12 cellular contexts compared by ENCODE assay signal in the genomic region with DNA sequence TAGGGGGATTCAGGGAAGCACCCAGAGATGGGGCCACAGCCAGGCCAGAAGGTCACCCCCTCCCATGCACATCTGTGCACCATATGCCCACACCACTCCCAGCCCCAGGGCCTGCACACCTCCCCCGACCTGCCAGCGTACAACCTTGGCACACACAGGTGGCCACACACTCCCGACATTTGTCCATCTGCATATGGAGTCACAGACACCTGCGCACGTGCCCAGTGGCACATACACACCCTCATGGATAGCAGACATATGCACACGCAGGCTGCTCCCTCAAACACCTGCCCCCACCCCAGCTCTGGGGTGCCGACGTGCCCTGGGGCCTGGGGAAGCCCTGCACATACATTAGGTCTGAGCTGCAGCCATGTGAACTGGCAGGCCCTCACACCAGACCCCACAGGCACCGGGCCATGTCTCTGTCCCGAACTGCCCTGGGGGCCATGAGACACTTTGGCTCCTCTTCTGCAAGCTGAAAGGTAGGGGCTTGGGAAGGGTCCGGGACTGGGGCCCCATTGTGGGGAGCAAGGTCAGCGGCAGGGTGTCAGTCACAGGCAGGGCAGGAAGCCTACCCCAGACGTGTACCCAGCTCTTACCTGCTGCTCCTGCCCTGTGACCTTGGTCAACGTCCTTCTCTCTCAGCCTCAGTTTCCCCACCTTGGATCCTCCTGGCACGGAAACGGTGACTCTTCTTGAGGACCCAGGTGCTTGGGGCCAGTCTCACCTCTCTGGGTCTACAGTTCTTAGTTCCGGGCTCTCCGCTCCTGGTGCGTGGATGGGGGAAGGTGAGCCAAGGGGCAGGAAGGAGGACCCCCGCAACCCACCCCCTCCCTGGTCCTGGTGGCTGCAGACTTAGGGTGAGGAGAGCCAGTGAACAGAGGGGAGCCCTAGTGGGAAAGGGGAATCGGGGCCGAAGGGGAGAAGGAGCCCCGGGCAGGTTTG. TPM values are rescaled to one million over a fixed set of nuclear protein-coding genes. Genes with fewer than 3 reads are reported as not detected.
DNase-seq lines count a peak whose midpoint lies in the region; ATAC-seq and TF ChIP-seq lines count a peak whose summit lies in the region.
"Had no signal": no experiment of that assay in that cellular context is flagged by ENCODE, and none has a peak within 500 bp of the region (broad histone marks: within the 10 kb centered on the region; RNA-seq: fewer than 3 reads in every experiment).

No MANE protein-coding gene starts in this region.

- no peak overlapping the region for H3K9ac ChIP-seq in iPS-15b (ENCODE audit: low read depth, low read length)

- peaks cover 4% of the 10 kb centered on the region for H3K4me1 Mint-ChIP-seq in activated naive CD4-positive, alpha-beta T cell treated with anti-CD3 and anti-CD28 coated beads for 36 hours (ENCODE audit: low read depth)
- peaks cover 4% of the 10 kb centered on the region for H3K4me1 Mint-ChIP-seq in T-helper 17 cell

- H3K27ac ChIP-seq in suprapubic skin (no peak overlapping the region), tibial artery (no peak overlapping the region)

- H3K9me3 Mint-ChIP-seq in activated naive CD4-positive, alpha-beta T cell treated with anti-CD3 and anti-CD28 coated beads for 36 hours: no peaks in the 10 kb centered on the region
- H3K9me3 Mint-ChIP-seq: stimulated activated naive CD8-positive, alpha-beta T cell treated with anti-CD3 and anti-CD28 coated beads, Interleukin-15, amount 100 ng/mL, for 72 hours had no signal

- no peak overlapping the region for H3K27ac Mint-ChIP-seq in activated naive CD4-positive, alpha-beta T cell treated with anti-CD3 and anti-CD28 coated beads for 36 hours
- no peak overlapping the region for H3K27ac Mint-ChIP-seq in T-helper 17 cell
- H3K27ac Mint-ChIP-seq: stimulated activated naive CD8-positive, alpha-beta T cell treated with anti-CD3 and anti-CD28 coated beads, Interleukin-15, amount 100 ng/mL, for 72 hours had no signal

- peak overlapping the region; percentile 39 for H3K4me3 ChIP-seq in iPS-15b (ENCODE audit: low read depth, low read length)
- peak overlapping the region; percentile 35 for H3K4me3 ChIP-seq in suprapubic skin
- peak overlapping the region in 1 of 2 donors; percentile 9 for H3K4me3 ChIP-seq in tibial artery

- intact Hi-C loops in activated naive CD4-positive, alpha-beta T cell treated with anti-CD3 and anti-CD28 coated beads for 36 hours (cut with micrococcal nuclease): no loop called here
- intact Hi-C loops in tibial artery (cut with DNase I; ENCODE audit: low total_unique reads): no loop called here

- H3K27me3 ChIP-seq in iPS-15b (ENCODE audit: control insufficient read depth, insufficient read depth, low read length): peaks cover 27% of the 10 kb centered on the region
- peaks cover 72% of the 10 kb centered on the region for H3K27me3 ChIP-seq in suprapubic skin
- peaks cover 0 to 93% of the 10 kb centered on the region in 2 donors for H3K27me3 ChIP-seq in tibial artery

- H3K36me3 Mint-ChIP-seq in activated naive CD4-positive, alpha-beta T cell treated with anti-CD3 and anti-CD28 coated beads for 36 hours (ENCODE audit: low read depth): no peaks in the 10 kb centered on the region
- no peaks in the 10 kb centered on the region for H3K36me3 Mint-ChIP-seq in T-helper 17 cell (ENCODE audit: low read depth)

- ATAC-seq in T-helper 17 cell: no peak

- H3K9me3 ChIP-seq in T-helper 17 cell (ENCODE audit: control insufficient read depth, low read length, poor library complexity, severe bottlenecking) (no peaks in the 10 kb centered on the region), iPS-15b (ENCODE audit: control insufficient read depth, insufficient read depth, low read length) (no peaks in the 10 kb centered on the region), suprapubic skin (no peaks in the 10 kb centered on the region), tibial artery (no peaks in the 10 kb centered on the region)

- H3K36me3 ChIP-seq in iPS-15b (ENCODE audit: control insufficient read depth, insufficient read depth, low read length) (no peaks in the 10 kb centered on the region), suprapubic skin (no peaks in the 10 kb centered on the region), tibial artery (no peaks in the 10 kb centered on the region)

- TF ChIP-seq POLR2A in suprapubic skin (IDR thresholded peaks at IDR 0.05): no peak

- TF ChIP-seq CTCF in suprapubic skin (IDR thresholded peaks at IDR 0.05) (no peak), tibial artery (IDR thresholded peaks at IDR 0.05) (no peak)

- 41% methylated on average over 16 of the region's 23 CpGs for WGBS in suprapubic skin

- no peak for TF ChIP-seq EP300 in suprapubic skin (IDR thresholded peaks at IDR 0.05)

- H3K27me3 Mint-ChIP-seq in activated naive CD4-positive, alpha-beta T cell treated with anti-CD3 and anti-CD28 coated beads for 36 hours (ENCODE audit: low read depth): peaks cover 40% of the 10 kb centered on the region
- peaks cover 49% of the 10 kb centered on the region for H3K27me3 Mint-ChIP-seq in T-helper 17 cell

- CTCF ChIA-PET in activated naive CD4-positive, alpha-beta T cell treated with anti-CD3 and anti-CD28 coated beads for 36 hours (lab: Charles Lee): no interaction called here

- H3K4me3 Mint-ChIP-seq in activated naive CD4-positive, alpha-beta T cell treated with anti-CD3 and anti-CD28 coated beads for 36 hours: peak overlapping the region; percentile 24
- H3K4me3 Mint-ChIP-seq in T-helper 17 cell: peak overlapping the region; percentile 69

- DNase-seq in activated naive CD4-positive, alpha-beta T cell treated with anti-CD3 and anti-CD28 coated beads for 36 hours: no peak
- DNase-seq in activated naive CD4-positive, alpha-beta T cell (lab: John Stamatoyannopoulos, UW): no peak
- DNase-seq in T-helper 17 cell (no peak), suprapubic skin (ENCODE audit: low spot score in 2 of 2) (no peak), dedifferentiated amniotic fluid mesenchymal stem cell (ENCODE audit: extremely low spot score) (no peak), AG20443 (ENCODE audit: low spot score) (no peak), tibial artery (no peak)
- DNase-seq: activated effector memory CD4-positive, alpha-beta T cell treated with anti-CD3 and anti-CD28 coated beads, Interleukin-2, amount 50 U/mL, for 16 hours; NCI-H524 treated with DMSO at 0.1 percent for 48 hours; stimulated activated naive CD8-positive, alpha-beta T cell treated with anti-CD3 and anti-CD28 coated beads, Interleukin-15, amount 100 ng/mL, for 72 hours had no signal

- H3K4me1 ChIP-seq in iPS-15b (ENCODE audit: control insufficient read depth, insufficient read depth, low read length) (no peaks in the 10 kb centered on the region), suprapubic skin (peaks cover 14% of the 10 kb centered on the region), tibial artery (peaks cover 0 to 18% (median 13%) of the 10 kb centered on the region in 4 donors)

RNA-seq across cellular contexts. Expression of a gene that starts 0.6 kb away (rescaled TPM):
- total RNA-seq in activated naive CD4-positive, alpha-beta T cell treated with anti-CD3 and anti-CD28 coated beads for 36 hours: under 1 TPM in 1 of 2 experiments, not detected in 1; 0.07 TPM
- total RNA-seq in T-helper 17 cell: under 1 TPM; 0.32 to 0.39 TPM
- total RNA-seq in suprapubic skin: under 1 TPM in 1 of 4 donors, not detected in 3; 0.48 TPM
- total RNA-seq: posterior vena cava had no signal

RNA-seq across cellular contexts. Expression of a gene that starts 47.6 kb away (rescaled TPM):
- 10 to 100 TPM; 14.3 to 15.3 TPM for total RNA-seq in activated naive CD4-positive, alpha-beta T cell treated with anti-CD3 and anti-CD28 coated beads for 36 hours
- 10 to 100 TPM; 11.8 to 14.2 TPM for total RNA-seq in T-helper 17 cell
- 10 to 100 TPM; 16.3 to 28.2 (median 23.1) TPM for total RNA-seq in suprapubic skin

RNA-seq across cellular contexts. Expression of a gene that starts 47.9 kb away (rescaled TPM):
- 100 to 1,000 TPM; 106 to 108 TPM for total RNA-seq in activated naive CD4-positive, alpha-beta T cell treated with anti-CD3 and anti-CD28 coated beads for 36 hours
- 10 to 100 TPM; 31.9 to 36.8 TPM for total RNA-seq in T-helper 17 cell
- total RNA-seq in suprapubic skin: 10 to 100 TPM; 33.6 to 85.7 (median 66.8) TPM
